7 cellular contexts compared by ENCODE assay signal in the genomic region with DNA sequence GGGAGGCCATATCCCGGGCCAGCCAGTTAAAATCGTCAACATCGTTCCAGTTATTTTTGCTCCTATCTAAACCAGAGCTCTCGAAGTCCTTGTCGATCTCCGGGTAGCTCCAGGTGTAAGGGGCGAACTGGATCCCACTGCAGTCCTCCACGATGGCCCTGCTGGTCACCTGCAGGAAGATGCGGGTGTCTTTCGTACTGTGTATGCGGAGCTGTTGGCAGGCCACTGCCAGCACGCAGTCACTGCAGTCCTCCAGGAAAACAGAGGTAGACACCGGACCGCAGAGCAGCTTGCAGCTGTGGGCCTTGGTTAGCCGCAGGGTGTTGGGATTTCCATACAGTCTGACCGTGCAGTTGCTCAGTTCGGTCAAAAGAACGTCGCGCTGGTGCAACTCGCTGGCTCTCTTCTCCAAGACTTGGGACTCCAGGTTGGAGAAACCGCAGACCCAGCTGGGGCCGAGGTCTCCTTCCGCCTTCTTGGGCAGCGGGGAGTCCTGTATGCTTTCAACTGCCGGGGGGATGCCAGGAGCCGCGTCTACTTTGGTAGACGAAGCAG. TPM values are rescaled to one million over a fixed set of nuclear protein-coding genes. Genes with fewer than 3 reads are reported as not detected.
DNase-seq lines count a peak whose midpoint lies in the region; ATAC-seq, FAIRE-seq and TF ChIP-seq lines count a peak whose summit lies in the region.

No MANE protein-coding gene starts in this region.

- TF ChIP-seq CTCF in fibroblast of villous mesenchyme (IDR thresholded peaks at IDR 0.05; ENCODE audit: insufficient read depth, low read depth, low read length) = no peak
- no peak for TF ChIP-seq CTCF in osteocyte (IDR thresholded peaks at IDR 0.05)

- no peaks in the 10 kb centered on the region for H3K9me3 ChIP-seq in KOPT-K1 (ENCODE audit: insufficient read depth, low read length, poor library complexity, severe bottlenecking)

- no peak for FAIRE-seq in HTR-8/SVneo (lab: Jason Lieb, UNC)

- DNase-seq in G401 (ENCODE audit: low spot score) = peak; percentile 21
- DNase-seq in activated T-cell treated with anti-CD3 and anti-CD28 coated beads, Interleukin-2, amount 50 U/mL, for 48 hours = peak; percentile 49 to 60
- DNase-seq in fibroblast of villous mesenchyme (ENCODE audit: low read depth) = peak; percentile 32
- no peak for DNase-seq in osteocyte (ENCODE audit: extremely low spot score, unreplicated experiment)
- no peak for DNase-seq in HTR-8/SVneo (ENCODE audit: insufficient read length, low spot score)

- no peak for ATAC-seq in GM18858 (IDR thresholded peaks at IDR 0.05; ENCODE audit: unreplicated experiment)

- peaks cover 3% of the 10 kb centered on the region for H3K36me3 Mint-ChIP-seq in osteocyte (ENCODE audit: unreplicated experiment)

- no peaks in the 10 kb centered on the region for H3K9me3 Mint-ChIP-seq in osteocyte (ENCODE audit: unreplicated experiment)

- no peaks in the 10 kb centered on the region for H3K36me3 ChIP-seq in KOPT-K1 (ENCODE audit: insufficient read depth, low read length)

- H3K4me1 Mint-ChIP-seq in osteocyte (ENCODE audit: unreplicated experiment) = peaks cover 32% of the 10 kb centered on the region

- peak overlapping the region; percentile 93 for H3K27ac ChIP-seq in KOPT-K1 (ENCODE audit: low read depth, low read length, poor library complexity, severe bottlenecking)

- H3K4me3 Mint-ChIP-seq in osteocyte (ENCODE audit: unreplicated experiment) = peak overlapping the region; percentile 100

- in situ Hi-C loops in G401 (cut with HindIII; ENCODE audit: low sequenced_read_pairs) = no loop called here

- peak overlapping the region; percentile 100 for H3K4me3 ChIP-seq in fibroblast of villous mesenchyme (ENCODE audit: low read depth, low read length)

- H3K27ac Mint-ChIP-seq in osteocyte (ENCODE audit: unreplicated experiment) = peak overlapping the region; percentile 98

- H3K27me3 Mint-ChIP-seq in osteocyte (ENCODE audit: unreplicated experiment) = no peaks in the 10 kb centered on the region

RNA-seq across cellular contexts. Expression of a gene that starts 0.7 kb away (rescaled TPM):
- total RNA-seq in G401 (2014; rRNA removed; shearing (Covaris generic)) = 57.7 and 73.2 TPM in 2 replicates
- total RNA-seq in fibroblast of villous mesenchyme = 38.7 and 42.3 TPM in 2 replicates
- 23.4 and 23.8 TPM in 2 replicates for total RNA-seq in osteocyte

RNA-seq across cellular contexts. Expression of a gene that starts 22.8 kb away (rescaled TPM):
- total RNA-seq in G401 (2014; rRNA removed; shearing (Covaris generic)) = not detected in 2 replicates
- total RNA-seq in fibroblast of villous mesenchyme = 2.6 and 5.2 TPM in 2 replicates
- total RNA-seq in osteocyte = not detected in 2 replicates

RNA-seq across cellular contexts. Expression of a gene that starts 36.7 kb away (rescaled TPM):
- 0.37 and 1.6 TPM in 2 replicates for total RNA-seq in G401 (2014; rRNA removed; shearing (Covaris generic))
- 4.5 and 5.6 TPM in 2 replicates for total RNA-seq in fibroblast of villous mesenchyme
- total RNA-seq in osteocyte = 12.0 and 12.7 TPM in 2 replicates

Comparison
In these comparisons a context has a peak if more than half of its experiments do, and no peak if none do; other contexts are left out.
1. DNase-seq: peak in G401 (single experiment), activated T-cell treated with anti-CD3 and anti-CD28 coated beads, Interleukin-2, amount 50 U/mL, for 48 hours (2 of 2) and fibroblast of villous mesenchyme (single experiment); none in osteocyte (single experiment) and HTR-8/SVneo (single experiment).